ENCODE assay signal across 8 cellular contexts in the genomic region with DNA sequence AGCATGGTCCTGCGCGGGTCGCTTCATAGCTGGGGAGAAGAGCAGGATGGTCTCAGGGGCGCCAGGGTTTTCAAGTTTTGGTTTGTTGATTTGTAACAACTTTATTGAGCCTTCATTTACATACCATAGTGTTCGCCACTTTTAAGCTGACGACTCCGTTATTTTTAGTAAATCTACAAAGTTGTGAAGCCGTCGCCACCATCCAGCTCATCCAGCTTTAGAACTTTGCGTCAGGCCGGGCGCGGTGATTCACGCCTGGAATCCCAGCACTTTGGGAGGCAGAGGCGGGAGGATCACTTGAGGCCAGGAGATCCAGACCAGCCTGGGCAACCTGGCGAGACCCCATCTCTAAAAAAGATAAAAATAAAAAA. TPM values are rescaled to one million over a fixed set of nuclear protein-coding genes. Genes with fewer than 3 reads are reported as not detected.
DNase-seq lines count a peak whose midpoint lies in the region; ATAC-seq, FAIRE-seq and TF ChIP-seq lines count a peak whose summit lies in the region.

No MANE protein-coding gene starts in this region.

- H3K4me1 ChIP-seq in A673 (ENCODE audit: insufficient read depth, low read length, poor library complexity, severe bottlenecking) (peaks cover 5% of the 10 kb centered on the region), astrocyte (ENCODE audit: insufficient read depth, low read length) (peaks cover 11% of the 10 kb centered on the region), stomach smooth muscle (ENCODE audit: control insufficient read depth, insufficient read depth, low read length) (peaks cover 11% of the 10 kb centered on the region)

- H3K9me3 ChIP-seq in A673 (ENCODE audit: low read depth, low read length, poor library complexity, severe bottlenecking), result no peaks in the 10 kb centered on the region
- no peaks in the 10 kb centered on the region for H3K9me3 ChIP-seq in astrocyte (ENCODE audit: insufficient read depth, low read depth, low read length)
- no peaks in the 10 kb centered on the region for H3K9me3 ChIP-seq in stomach smooth muscle (ENCODE audit: control insufficient read depth in 2 of 2, low read length in 2 of 2)

- no peaks in the 10 kb centered on the region for H4K20me1 ChIP-seq in astrocyte (ENCODE audit: insufficient read depth, low read length)

- ATAC-seq in left colon, result no peak
- ATAC-seq in GM21723 (IDR thresholded peaks at IDR 0.05; ENCODE audit: unreplicated experiment), result no peak

- POLR2A ChIA-PET in A673 (lab: Charles Lee; ENCODE audit: low non-redundant PET), result no interaction called here

- H3K4me3 ChIP-seq in A673 (ENCODE audit: low read depth, low read length, poor library complexity, severe bottlenecking), result peak overlapping the region; percentile 74
- peak overlapping the region; percentile 76 for H3K4me3 ChIP-seq in astrocyte (ENCODE audit: insufficient read depth, low read depth, low read length)
- peak overlapping the region; percentile 89 to 93 for H3K4me3 ChIP-seq in stomach smooth muscle (ENCODE audit: low read length in 2 of 2)

- CTCF ChIA-PET in A673 (lab: Charles Lee), result no interaction called here

- intact Hi-C loops in A673 (cut with micrococcal nuclease; ENCODE audit: unreplicated experiment), result no loop called here
- intact Hi-C loops in left colon (cut with DNase I, micrococcal nuclease), result no loop called here

- BruUV-seq in A673 (replicated peaks; lab: Mats Ljungman, UMichigan), result no TSS peak

- H3K4me1 Mint-ChIP-seq in astrocyte (ENCODE audit: low read depth, unreplicated experiment), result no peaks in the 10 kb centered on the region

- peaks cover 19% of the 10 kb centered on the region for H3K79me2 ChIP-seq in astrocyte (ENCODE audit: insufficient read depth, low read length)

- no peaks in the 10 kb centered on the region for H3K36me3 Mint-ChIP-seq in astrocyte (ENCODE audit: low read depth, unreplicated experiment)

- H2AFZ ChIP-seq in astrocyte (ENCODE audit: low read depth, low read length), result peak overlapping the region; percentile 87

- H3K36me3 ChIP-seq in A673 (ENCODE audit: insufficient read depth, low read length, poor library complexity, severe bottlenecking) (peaks cover 5% of the 10 kb centered on the region), astrocyte (ENCODE audit: insufficient read depth, low read length) (peaks cover 3% of the 10 kb centered on the region), stomach smooth muscle (ENCODE audit: control insufficient read depth in 2 of 2, insufficient read depth in 2 of 2, low read length in 2 of 2) (peaks cover 0 to 7% of the 10 kb centered on the region in 2 donors)

- H3K4me3 Mint-ChIP-seq in astrocyte (ENCODE audit: unreplicated experiment), result peak overlapping the region; percentile 96

- TF ChIP-seq CTCF in A673 (conservative IDR thresholded peaks at IDR 0.05; ENCODE audit: low read depth, low read length) (no peak), astrocyte (IDR thresholded peaks at IDR 0.05; ENCODE audit: insufficient read depth, low read depth, low read length) (no peak)

- H3K9me3 Mint-ChIP-seq in astrocyte (ENCODE audit: unreplicated experiment), result no peaks in the 10 kb centered on the region

- no peak for FAIRE-seq in astrocyte (lab: Jason Lieb, UNC)

- peak overlapping the region; percentile 92 for H3K27ac Mint-ChIP-seq in astrocyte (ENCODE audit: unreplicated experiment)

- H3K27me3 ChIP-seq in A673 (replicated peaks; ENCODE audit: insufficient read depth, low read depth, low read length, poor library complexity), result no peaks in the 10 kb centered on the region
- no peaks in the 10 kb centered on the region for H3K27me3 ChIP-seq in astrocyte (ENCODE audit: insufficient read depth, low read length)
- H3K27me3 ChIP-seq in stomach smooth muscle (ENCODE audit: control insufficient read depth in 1 of 2, insufficient read depth in 2 of 2, low read length in 2 of 2), result no peaks in the 10 kb centered on the region

- H3K27me3 Mint-ChIP-seq in astrocyte (ENCODE audit: low read depth, unreplicated experiment), result no peaks in the 10 kb centered on the region

- no peak overlapping the region for H3K27ac ChIP-seq in A673 (ENCODE audit: low read depth, low read length, poor library complexity, severe bottlenecking)
- H3K27ac ChIP-seq in astrocyte (ENCODE audit: low read depth, low read length), result peak overlapping the region; percentile 83
- H3K27ac ChIP-seq in stomach smooth muscle (ENCODE audit: low read length), result peak overlapping the region; percentile 55

- H3K9ac ChIP-seq in astrocyte (ENCODE audit: low read length), result peak overlapping the region; percentile 86
- peak overlapping the region; percentile 66 to 75 for H3K9ac ChIP-seq in stomach smooth muscle (ENCODE audit: low read length in 2 of 2)

- peak overlapping the region; percentile 91 for H3K4me2 ChIP-seq in astrocyte (ENCODE audit: low read length)

- peak; percentile 38 for DNase-seq in A673 (ENCODE audit: low spot score)
- peak; percentile 46 for DNase-seq in HT1080 (ENCODE audit: low read depth)
- peak; percentile 56 for DNase-seq in astrocyte (ENCODE audit: low read depth)
- peak; percentile 35 to 42 for DNase-seq in left colon
- no peak for DNase-seq in SKM-1 treated with dmso at 0.1 percent for 144 hours (lab: John Stamatoyannopoulos, UW; ENCODE audit: unreplicated experiment)
- DNase-seq in AG08396 (ENCODE audit: low spot score), result no peak

RNA-seq across cellular contexts. Expression of gene C19orf44, which starts 0.4 kb away (rescaled TPM):
- 8.3 and 9.8 TPM in 2 replicates for total RNA-seq in A673 (2021)
- 1.4 and 3.1 TPM in 2 replicates for total RNA-seq in HT1080 (2014; rRNA removed; shearing (Covaris generic))
- polyA plus RNA-seq in HT1080 (2015; cell fraction: cytosol; rRNA removed), result 1.9 and 2.4 TPM in 2 replicates
- 4.7 and 4.9 TPM in 2 replicates for polyA plus RNA-seq in HT1080 (2015; cell fraction: nucleus; rRNA removed)
- 4.4 and 5.0 TPM in 2 replicates for total RNA-seq in astrocyte
- 1 to 10 TPM; 1.4 to 2.4 TPM for total RNA-seq in left colon

RNA-seq across cellular contexts. Expression of gene CALR3, which starts 0.6 kb away (rescaled TPM):
- total RNA-seq in A673 (2021) (not detected in 2 replicates), astrocyte (not detected in 2 replicates), left colon (not detected)
- not detected in 2 replicates for total RNA-seq in HT1080 (2014; rRNA removed; shearing (Covaris generic))
- polyA plus RNA-seq in HT1080 (2015; cell fraction: cytosol; rRNA removed), result 0.06 and 0.23 TPM in 2 replicates
- not detected in 2 replicates for polyA plus RNA-seq in HT1080 (2015; cell fraction: nucleus; rRNA removed)

RNA-seq across cellular contexts. Expression of gene EPS15L1, which starts 24.8 kb away (rescaled TPM):
- 74.4 and 76.8 TPM in 2 replicates for total RNA-seq in A673 (2021)
- 8.5 and 8.6 TPM in 2 replicates for total RNA-seq in HT1080 (2014; rRNA removed; shearing (Covaris generic))
- 18.4 and 19.2 TPM in 2 replicates for polyA plus RNA-seq in HT1080 (2015; cell fraction: cytosol; rRNA removed)
- polyA plus RNA-seq in HT1080 (2015; cell fraction: nucleus; rRNA removed), result 25.3 and 30.1 TPM in 2 replicates
- 35.1 and 36.8 TPM in 2 replicates for total RNA-seq in astrocyte
- 10 to 100 TPM; 33.4 to 41.1 TPM for total RNA-seq in left colon

RNA-seq across cellular contexts. Expression of gene CHERP, which starts 45.6 kb away (rescaled TPM):
- total RNA-seq in A673 (2021) (86.4 and 98.4 TPM in 2 replicates), astrocyte (41.5 and 45.3 TPM in 2 replicates), left colon (10 to 100 TPM; 32.1 to 41.5 TPM)
- 6.5 and 9.2 TPM in 2 replicates for total RNA-seq in HT1080 (2014; rRNA removed; shearing (Covaris generic))
- polyA plus RNA-seq in HT1080 (2015; cell fraction: cytosol; rRNA removed), result 44.9 and 45.0 TPM in 2 replicates
- polyA plus RNA-seq in HT1080 (2015; cell fraction: nucleus; rRNA removed), result 80.7 and 101 TPM in 2 replicates

Comparison
In these comparisons a context has a peak if more than half of its experiments do, and no peak if none do; other contexts are left out.
1. DNase-seq: peak in A673 (single experiment), HT1080 (single experiment), astrocyte (single experiment) and left colon (2 of 2); none in SKM-1 treated with dmso at 0.1 percent for 144 hours (single experiment) and AG08396 (single experiment).
2. Peak in every context shown above with its lines, with median percentiles within 50 percentile points of each other: H3K4me3 ChIP-seq.